Comparison of ENCODE assay signal across 10 cellular contexts in genomic region chr6:73180076-73180717, GRCh38. TPM values are rescaled to one million over a fixed set of nuclear protein-coding genes. Genes with fewer than 3 reads are reported as not detected.
DNase-seq lines count a peak whose midpoint lies in the region; ATAC-seq and TF ChIP-seq lines count a peak whose summit lies in the region.
"Had no signal": no experiment of that assay in that cellular context is flagged by ENCODE, and none has a peak within 500 bp of the region (broad histone marks: within the 10 kb centered on the region; RNA-seq: fewer than 3 reads in every experiment).

No MANE protein-coding gene starts in this region.

- no peak overlapping the region for H3K27ac Mint-ChIP-seq in activated T-cell treated with anti-CD3 and anti-CD28 coated beads, Interleukin-2, amount 50 U/mL, for 72 hours
- H3K27ac Mint-ChIP-seq: nephron had no signal

- H3K4me3 ChIP-seq in ACC112 (ENCODE audit: low read depth, low read length): peak overlapping the region; percentile 87
- no peak overlapping the region for H3K4me3 ChIP-seq in HCT116 (replicated peaks in 1 of 2; ENCODE audit: low read depth in 1 of 2, low read length in 2 of 2)

- H3K9me3 Mint-ChIP-seq in activated T-cell treated with anti-CD3 and anti-CD28 coated beads, Interleukin-2, amount 50 U/mL, for 72 hours: no peaks in the 10 kb centered on the region
- H3K9me3 Mint-ChIP-seq: nephron had no signal

- no peak overlapping the region for H3K27ac ChIP-seq in ACC112 (ENCODE audit: low read depth, low read length)
- no peak overlapping the region for H3K27ac ChIP-seq in HCT116 (ENCODE audit: low read depth, low read length)
- H3K27ac ChIP-seq in foreskin keratinocyte: no peak overlapping the region

- TF ChIP-seq POLR2A in HCT116 (IDR thresholded peaks at IDR 0.05; ENCODE audit: borderline replicate concordance, extremely low read depth, insufficient read depth, insufficient read length): no peak

- H3K9ac ChIP-seq in HCT116 (ENCODE audit: low read length): no peak overlapping the region

- H3K27me3 ChIP-seq in ACC112 (ENCODE audit: insufficient read depth, low read length) (no peaks in the 10 kb centered on the region), HCT116 (ENCODE audit: insufficient read depth, low read length) (peaks cover 90% of the 10 kb centered on the region), foreskin keratinocyte (no peaks in the 10 kb centered on the region)

- TF ChIP-seq CTCF in HCT116 (IDR thresholded peaks at IDR 0.05 in 2 of 3, conservative IDR thresholded peaks at IDR 0.05 in 1 of 3; ENCODE audit: borderline replicate concordance in 1 of 3, insufficient read depth in 1 of 3, low read depth in 2 of 3, low read length in 2 of 3) (no peak), foreskin keratinocyte (conservative IDR thresholded peaks at IDR 0.05) (no peak)

- H3K9me2 ChIP-seq in HCT116 (ENCODE audit: insufficient read depth): no peaks in the 10 kb centered on the region

- H3K36me3 ChIP-seq in ACC112 (ENCODE audit: insufficient read depth, low read length) (no peaks in the 10 kb centered on the region), HCT116 (ENCODE audit: control insufficient read depth in 1 of 2, insufficient read depth in 2 of 2, low read length in 2 of 2) (no peaks in the 10 kb centered on the region)

- intact Hi-C loops in HCT116 (cut with micrococcal nuclease): loop anchor here (2.0 to 5.0 kb wide), 3 partner anchors 147 to 1648 kb away; no protein-coding TSS in a partner anchor

- H3K4me1 Mint-ChIP-seq in activated T-cell treated with anti-CD3 and anti-CD28 coated beads, Interleukin-2, amount 50 U/mL, for 72 hours (ENCODE audit: low read depth): no peaks in the 10 kb centered on the region
- H3K4me1 Mint-ChIP-seq: nephron had no signal

- no peaks in the 10 kb centered on the region for H3K9me3 ChIP-seq in HCT116 (ENCODE audit: control insufficient read depth in 1 of 2, insufficient read depth in 1 of 2, low read depth in 1 of 2, low read length in 2 of 2)

- H3K79me2 ChIP-seq in ACC112 (ENCODE audit: control insufficient read depth, insufficient read depth, low read length, unreplicated experiment): no peaks in the 10 kb centered on the region
- H3K79me2 ChIP-seq in HCT116 (ENCODE audit: insufficient read depth, low read length): no peaks in the 10 kb centered on the region

- TF ChIP-seq RAD21 in HCT116 (IDR thresholded peaks at IDR 0.05; ENCODE audit: low read depth): no peak

- H3K4me1 ChIP-seq in ACC112 (ENCODE audit: control insufficient read depth, insufficient read depth, low read length, unreplicated experiment): peaks cover 8% of the 10 kb centered on the region
- no peaks in the 10 kb centered on the region for H3K4me1 ChIP-seq in HCT116 (ENCODE audit: control insufficient read depth in 1 of 2, insufficient read depth in 2 of 2, low read length in 2 of 2)
- peaks cover 11% of the 10 kb centered on the region for H3K4me1 ChIP-seq in foreskin keratinocyte

- H3K4me3 Mint-ChIP-seq in activated T-cell treated with anti-CD3 and anti-CD28 coated beads, Interleukin-2, amount 50 U/mL, for 72 hours: no peak overlapping the region

- POLR2A ChIA-PET in HCT116 (lab: Charles Lee): no interaction called here

- CTCF ChIA-PET in HCT116 (lab: Charles Lee): interaction anchor here (1.0 kb wide), 1 partner anchor 564 kb away, joined by 4 read pairs; no protein-coding TSS in a partner anchor

- H4K20me1 ChIP-seq in HCT116 (ENCODE audit: insufficient read depth): no peaks in the 10 kb centered on the region

- no peak for DNase-seq in HCT116 (ENCODE audit: low read depth, low spot score)
- DNase-seq in foreskin keratinocyte: peak; percentile 5 to 44
- no peak for DNase-seq in activated T-cell treated with anti-CD3 and anti-CD28 coated beads, Interleukin-2, amount 50 U/mL, for 72 hours
- no peak for DNase-seq in SKM-1 treated with dmso at 0.1 percent for 144 hours (lab: John Stamatoyannopoulos, UW; ENCODE audit: unreplicated experiment)
- DNase-seq in NCI-H146 treated with DMSO at 0.1 percent for 48 hours (lab: John Stamatoyannopoulos, UW; ENCODE audit: unreplicated experiment): no peak

- H3K27me3 Mint-ChIP-seq in activated T-cell treated with anti-CD3 and anti-CD28 coated beads, Interleukin-2, amount 50 U/mL, for 72 hours (ENCODE audit: low read depth): no peaks in the 10 kb centered on the region

- BruUV-seq in HCT116 (replicated peaks; lab: Mats Ljungman, UMichigan): no TSS peak

- H3K4me2 ChIP-seq in HCT116 (ENCODE audit: low read length): peak overlapping the region; percentile 38; the same call in 1 of the 2 replicates

- RAD21 ChIA-PET in HCT116 (lab: Charles Lee; ENCODE audit: low non-redundant PET in 1 of 2, low total read pairs in 2 of 2, uncharacterized antibody in 2 of 2, unreplicated experiment in 2 of 2): no interaction called here

- H2AFZ ChIP-seq in ACC112 (ENCODE audit: low read length, unreplicated experiment) (peak overlapping the region; percentile 94), HCT116 (ENCODE audit: low read depth, low read length, poor library complexity, severe bottlenecking) (no peak overlapping the region)

- ATAC-seq in HCT116: no peak
- peak; percentile 12; the same call in 1 of the 3 replicates for ATAC-seq in SK-N-SH treated with all-trans-retinoic acid at 6 μM for 48 hours
- ATAC-seq in foreskin keratinocyte: peak; percentile 46
- ATAC-seq in activated T-cell treated with anti-CD3 and anti-CD28 coated beads, Interleukin-2, amount 50 U/mL, for 72 hours (replicated peaks in 1 of 2): no peak
- ATAC-seq in HG03469 (IDR thresholded peaks at IDR 0.05; ENCODE audit: unreplicated experiment): no peak

- no peaks in the 10 kb centered on the region for H3K36me3 Mint-ChIP-seq in activated T-cell treated with anti-CD3 and anti-CD28 coated beads, Interleukin-2, amount 50 U/mL, for 72 hours (ENCODE audit: insufficient read depth in 2 of 2)

TF ChIP-seq in HCT116, 20 proteins besides CTCF, POLR2A, EP300 and RAD21 (continues in another document):
- TF ChIP-seq SIN3A (IDR thresholded peaks at IDR 0.05; ENCODE audit: low read depth) (no peak), CBX3 (IDR thresholded peaks at IDR 0.05; ENCODE audit: low read depth) (no peak), EGR1 (IDR thresholded peaks at IDR 0.05; ENCODE audit: low read depth) (no peak), EZH2phosphoT487 (IDR thresholded peaks at IDR 0.05; ENCODE audit: borderline replicate concordance) (no peak), TCF7L2 (IDR thresholded peaks at IDR 0.05; ENCODE audit: borderline replicate concordance, extremely low read depth, insufficient read depth, insufficient read length) (no peak), ELF1 (IDR thresholded peaks at IDR 0.05; ENCODE audit: borderline replicate concordance, low read depth) (no peak), ZNF274 (IDR thresholded peaks at IDR 0.05; ENCODE audit: low read depth, low read length) (no peak), JUND (IDR thresholded peaks at IDR 0.05) (no peak), POLR2AphosphoS5 (IDR thresholded peaks at IDR 0.05; ENCODE audit: low read depth, low read length) (no peak), ZBTB33 (IDR thresholded peaks at IDR 0.05; ENCODE audit: extremely low read depth, insufficient replicate concordance, low read length) (no peak)

TF ChIP-seq in SK-N-SH treated with all-trans-retinoic acid at 6 μM for 48 hours, 23 proteins besides CTCF, POLR2A, EP300 and RAD21 (continues in another document):
- no peak for TF ChIP-seq SNAI2 (CRISPR knock-in tag; IDR thresholded peaks at IDR 0.05)
- no peak for TF ChIP-seq BACH2 (CRISPR knock-in tag; IDR thresholded peaks at IDR 0.05; ENCODE audit: borderline replicate concordance)
- TF ChIP-seq ZNF565 (CRISPR knock-in tag; conservative IDR thresholded peaks at IDR 0.05; ENCODE audit: low read depth): no peak
- TF ChIP-seq OSR1 (CRISPR knock-in tag; IDR thresholded peaks at IDR 0.05): no peak
- TF ChIP-seq ZNF70 (CRISPR knock-in tag; IDR thresholded peaks at IDR 0.05): no peak
- TF ChIP-seq ZFP3 (CRISPR knock-in tag; IDR thresholded peaks at IDR 0.05): no peak
- TF ChIP-seq POU6F1 (CRISPR knock-in tag; IDR thresholded peaks at IDR 0.05; ENCODE audit: borderline replicate concordance, low read depth): no peak
- TF ChIP-seq CSDC2 (CRISPR knock-in tag; IDR thresholded peaks at IDR 0.05): no peak
- TF ChIP-seq ISL1 (CRISPR knock-in tag; IDR thresholded peaks at IDR 0.05): no peak
- no peak for TF ChIP-seq TCF4 (CRISPR knock-in tag; IDR thresholded peaks at IDR 0.05; ENCODE audit: borderline replicate concordance)

RNA-seq across cellular contexts. Expression of gene KHDC1L, which starts 45.1 kb away (rescaled TPM):
- total RNA-seq in HCT116 (2021; ENCODE audit: unreplicated experiment) (5.4 TPM), foreskin keratinocyte (0.21 TPM in 1 of 2 replicates, not detected in the other)
- polyA plus RNA-seq in HCT116 (2012): 6.6 and 9.2 TPM in 2 replicates
- 0.11 and 0.14 TPM in 2 replicates for polyA plus RNA-seq in foreskin keratinocyte
- total RNA-seq in activated T-cell treated with anti-CD3 and anti-CD28 coated beads, Interleukin-2, amount 50 U/mL, for 72 hours: not detected
- total RNA-seq: T-helper 1 cell treated with Interleukin-12 subunit alpha and Interleukin-12 subunit beta and Interleukin-4 antibody, amounts not matched to agents 30 ng/mL and 1 ng/mL, for 36 hours had no signal

Comparison
In these comparisons a context has a peak if more than half of its experiments do, and no peak if none do; other contexts are left out.
1. ATAC-seq: peak in SK-N-SH treated with all-trans-retinoic acid at 6 μM for 48 hours (single experiment) and foreskin keratinocyte (single experiment); none in HCT116 (single experiment), activated T-cell treated with anti-CD3 and anti-CD28 coated beads, Interleukin-2, amount 50 U/mL, for 72 hours (0 of 2) and HG03469 (single experiment).
2. DNase-seq: peak in foreskin keratinocyte (2 of 2); none in HCT116 (single experiment), activated T-cell treated with anti-CD3 and anti-CD28 coated beads, Interleukin-2, amount 50 U/mL, for 72 hours (0 of 2), SKM-1 treated with dmso at 0.1 percent for 144 hours (single experiment) and NCI-H146 treated with DMSO at 0.1 percent for 48 hours (single experiment).